In genomic region chrX:16718824-16719333, GRCh38 we compare ENCODE assay signal across 8 cellular contexts. TPM values are rescaled to one million over a fixed set of nuclear protein-coding genes. Genes with fewer than 3 reads are reported as not detected.
DNase-seq lines count a peak whose midpoint lies in the region; ATAC-seq and TF ChIP-seq lines count a peak whose summit lies in the region.

No MANE protein-coding gene starts in this region.

- peaks cover 23% of the 10 kb centered on the region for H3K4me1 Mint-ChIP-seq in activated CD4-positive, alpha-beta T cell treated with anti-CD3 and anti-CD28 coated beads, Interleukin-2, amount 10 ng/mL, durations not matched to agents 24 days and 14 days

- peak overlapping the region; percentile 94 for H3K4me3 Mint-ChIP-seq in activated CD4-positive, alpha-beta T cell treated with anti-CD3 and anti-CD28 coated beads, Interleukin-2, amount 10 ng/mL, durations not matched to agents 24 days and 14 days

- no peak for TF ChIP-seq CTCF in brain microvascular endothelial cell (IDR thresholded peaks at IDR 0.05; ENCODE audit: low read depth, low read length, missing control alignments)

- H3K27ac ChIP-seq in brain microvascular endothelial cell, result peak overlapping the region; percentile 94
- peak overlapping the region; percentile 99 for H3K27ac ChIP-seq in muscle layer of duodenum (ENCODE audit: low read length)

- H3K4me3 ChIP-seq in brain microvascular endothelial cell (ENCODE audit: low read depth, low read length) (peak overlapping the region; percentile 91), muscle layer of duodenum (ENCODE audit: low read depth in 1 of 2, low read length in 2 of 2) (peak overlapping the region; percentile 62 to 83)

- no peak for DNase-seq in activated CD4-positive, alpha-beta T cell treated with anti-CD3 and anti-CD28 coated beads, Interleukin-2, amount 10 ng/mL, durations not matched to agents 24 days and 14 days
- DNase-seq in activated CD4-positive, alpha-beta T cell treated with anti-CD3 and anti-CD28 coated beads for 48 hours, result no peak
- DNase-seq in brain microvascular endothelial cell (no peak), dedifferentiated amniotic fluid mesenchymal stem cell (ENCODE audit: extremely low spot score) (no peak), NCI-H2081 treated with DMSO at 0.1 percent for 48 hours (lab: John Stamatoyannopoulos, UW) (no peak), DMS53 (lab: John Stamatoyannopoulos, UW) (no peak)

- H3K36me3 Mint-ChIP-seq in activated CD4-positive, alpha-beta T cell treated with anti-CD3 and anti-CD28 coated beads, Interleukin-2, amount 10 ng/mL, durations not matched to agents 24 days and 14 days (ENCODE audit: low read depth), result peaks cover 6% of the 10 kb centered on the region

- H3K9me3 ChIP-seq in muscle layer of duodenum (ENCODE audit: control insufficient read depth in 1 of 2, low read length in 2 of 2), result no peaks in the 10 kb centered on the region

- H3K9me3 Mint-ChIP-seq in activated CD4-positive, alpha-beta T cell treated with anti-CD3 and anti-CD28 coated beads, Interleukin-2, amount 10 ng/mL, durations not matched to agents 24 days and 14 days, result no peaks in the 10 kb centered on the region

- H3K36me3 ChIP-seq in brain microvascular endothelial cell (replicated peaks) (no peaks in the 10 kb centered on the region), muscle layer of duodenum (ENCODE audit: control insufficient read depth in 1 of 2, insufficient read depth in 2 of 2, low read length in 2 of 2) (peaks cover 0 to 6% of the 10 kb centered on the region in 2 donors)

- H3K27ac Mint-ChIP-seq in activated CD4-positive, alpha-beta T cell treated with anti-CD3 and anti-CD28 coated beads, Interleukin-2, amount 10 ng/mL, durations not matched to agents 24 days and 14 days, result peak overlapping the region; percentile 94

- H3K4me1 ChIP-seq in muscle layer of duodenum (ENCODE audit: control insufficient read depth in 1 of 2, insufficient read depth in 2 of 2, low read length in 2 of 2), result peaks cover 0 to 16% of the 10 kb centered on the region in 2 donors

- H3K27me3 Mint-ChIP-seq in activated CD4-positive, alpha-beta T cell treated with anti-CD3 and anti-CD28 coated beads, Interleukin-2, amount 10 ng/mL, durations not matched to agents 24 days and 14 days, result no peaks in the 10 kb centered on the region

- in situ Hi-C loops in brain microvascular endothelial cell (cut with HindIII; ENCODE audit: low pct_ligation_motif_present, low sequenced_read_pairs), result no loop called here

- peak; percentile 31 for ATAC-seq in HG03432 (IDR thresholded peaks at IDR 0.05; ENCODE audit: unreplicated experiment)

- intact Hi-C loops in activated CD4-positive, alpha-beta T cell treated with anti-CD3 and anti-CD28 coated beads, Interleukin-2, amount 10 ng/mL, durations not matched to agents 24 days and 14 days (cut with micrococcal nuclease), result loop anchor here (1.0 to 10.0 kb wide), 3 partner anchors 67 to 924 kb away; partner anchors contain the start of genes AP1S2, TXLNG and ZRSR2

- H3K27me3 ChIP-seq in brain microvascular endothelial cell (replicated peaks) (no peaks in the 10 kb centered on the region), muscle layer of duodenum (ENCODE audit: low read depth, low read length) (no peaks in the 10 kb centered on the region)

RNA-seq across cellular contexts. Expression of gene SYAP1, which starts 0.5 kb away (rescaled TPM):
- 19.6 and 20.1 TPM in 2 replicates for total RNA-seq in activated CD4-positive, alpha-beta T cell treated with anti-CD3 and anti-CD28 coated beads, Interleukin-2, amount 10 ng/mL, durations not matched to agents 24 days and 14 days

RNA-seq across cellular contexts. Expression of gene CTPS2, which starts 6.4 kb away (rescaled TPM):
- 6.3 and 6.6 TPM in 2 replicates for total RNA-seq in activated CD4-positive, alpha-beta T cell treated with anti-CD3 and anti-CD28 coated beads, Interleukin-2, amount 10 ng/mL, durations not matched to agents 24 days and 14 days
